ENCODE assay signal across 35 cellular contexts in the genomic region with DNA sequence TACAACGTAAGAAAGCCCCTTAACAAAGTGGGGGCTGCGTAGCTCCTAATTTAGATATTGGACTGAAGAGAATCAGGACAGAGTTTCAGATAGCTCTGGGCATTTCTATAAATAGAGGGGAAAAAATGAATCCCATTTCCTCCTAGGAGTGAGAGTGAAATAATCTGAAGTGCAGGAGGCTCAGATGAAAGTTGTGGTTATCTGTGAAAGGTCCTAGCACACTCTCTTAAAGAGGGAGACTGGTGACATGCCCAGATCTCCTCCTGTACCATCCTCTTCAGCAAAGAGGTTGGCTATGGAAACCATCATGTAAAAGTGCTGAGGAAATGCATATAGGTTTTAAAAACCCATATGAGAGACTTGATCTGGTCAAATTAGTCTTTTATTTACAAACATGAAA.
"Had no signal": no experiment of that assay in that cellular context is flagged by ENCODE, and none has a peak within 500 bp of the region (broad histone marks: within the 10 kb centered on the region; RNA-seq: fewer than 3 reads in every experiment).

No MANE protein-coding gene starts in this region.

- H3K4me3 Mint-ChIP-seq: activated CD4-positive, alpha-beta memory T cell treated with anti-CD3 and anti-CD28 coated beads for 36 hours; activated CD4-positive, alpha-beta T cell treated with anti-CD3 and anti-CD28 coated beads for 36 hours; activated CD4-positive, alpha-beta T cell treated with anti-CD3 and anti-CD28 coated beads, Interleukin-2, amount 10 ng/mL, durations not matched to agents 24 days and 14 days; activated CD8-positive, alpha-beta memory T cell treated with anti-CD3 and anti-CD28 coated beads, Interleukin-2, amount 10 ng/mL, durations not matched to agents 7 days and 5 days; activated CD8-positive, alpha-beta T cell treated with anti-CD3 and anti-CD28 coated beads, Interleukin-2, amount 10 ng/mL, durations not matched to agents 7 days and 5 days; activated naive CD4-positive, alpha-beta T cell treated with anti-CD3 and anti-CD28 coated beads for 36 hours; activated naive CD4-positive, alpha-beta T cell treated with anti-CD3 and anti-CD28 coated beads, Interleukin-2, amount 50 U/mL, for 24 hours; activated naive CD8-positive, alpha-beta T cell treated with anti-CD3 and anti-CD28 coated beads for 36 hours; activated naive CD8-positive, alpha-beta T cell treated with anti-CD3 and anti-CD28 coated beads, Interleukin-2, amount 50 U/mL, for 24 hours; activated T-helper 1 cell treated with anti-CD3 and anti-CD28 coated beads, Interleukin-12 subunit alpha, Interleukin-12 subunit beta, Interleukin-2, Interleukin-4 antibody, amounts not matched to agents 30 ng/mL and 10 ng/mL and 1 ng/mL, durations not matched to agents 14 hours and 24 hours and 36 hours; endodermal cell; T-helper 17 cell; T-helper 2 cell treated with Interferon-gamma antibody and Interleukin-4, amounts not matched to agents 5 μg/mL and 100 μg/mL, for 36 hours had no signal

- H3K4me1 Mint-ChIP-seq: activated CD4-positive, alpha-beta T cell treated with anti-CD3 and anti-CD28 coated beads for 36 hours; activated CD4-positive, alpha-beta T cell treated with anti-CD3 and anti-CD28 coated beads, Interleukin-2, amount 10 ng/mL, durations not matched to agents 24 days and 14 days; activated CD8-positive, alpha-beta memory T cell treated with anti-CD3 and anti-CD28 coated beads, Interleukin-2, amount 10 ng/mL, durations not matched to agents 7 days and 5 days; activated naive CD4-positive, alpha-beta T cell treated with anti-CD3 and anti-CD28 coated beads, Interleukin-2, amount 50 U/mL, for 24 hours; activated naive CD8-positive, alpha-beta T cell treated with anti-CD3 and anti-CD28 coated beads for 36 hours; activated naive CD8-positive, alpha-beta T cell treated with anti-CD3 and anti-CD28 coated beads, Interleukin-2, amount 50 U/mL, for 24 hours; T-helper 17 cell had no signal

- H3K9me3 ChIP-seq: adrenal gland, body of pancreas, colonic mucosa, gastrocnemius medialis, heart left ventricle had no signal

- H3K27me3 Mint-ChIP-seq: activated CD4-positive, alpha-beta memory T cell treated with anti-CD3 and anti-CD28 coated beads for 36 hours; activated CD4-positive, alpha-beta T cell treated with anti-CD3 and anti-CD28 coated beads, Interleukin-2, amount 10 ng/mL, durations not matched to agents 24 days and 14 days; activated CD8-positive, alpha-beta memory T cell treated with anti-CD3 and anti-CD28 coated beads, Interleukin-2, amount 10 ng/mL, durations not matched to agents 7 days and 5 days; activated naive CD4-positive, alpha-beta T cell treated with anti-CD3 and anti-CD28 coated beads, Interleukin-2, amount 50 U/mL, for 24 hours; activated naive CD8-positive, alpha-beta T cell treated with anti-CD3 and anti-CD28 coated beads for 36 hours; activated naive CD8-positive, alpha-beta T cell treated with anti-CD3 and anti-CD28 coated beads, Interleukin-2, amount 50 U/mL, for 24 hours; T-helper 17 cell had no signal

- ATAC-seq: activated CD4-positive, alpha-beta T cell treated with anti-CD3 and anti-CD28 coated beads for 36 hours; activated CD8-positive, alpha-beta memory T cell treated with anti-CD3 and anti-CD28 coated beads, Interleukin-2, amount 10 ng/mL, durations not matched to agents 7 days and 5 days; activated CD8-positive, alpha-beta T cell treated with anti-CD3 and anti-CD28 coated beads, Interleukin-2, amount 10 ng/mL, durations not matched to agents 7 days and 5 days; activated naive CD8-positive, alpha-beta T cell treated with anti-CD3 and anti-CD28 coated beads, Interleukin-2, amount 50 U/mL, for 24 hours; body of pancreas; esophagus mucosa; gastrocnemius medialis; heart left ventricle; T-helper 17 cell had no signal

- H3K36me3 ChIP-seq: adrenal gland, colonic mucosa, gastrocnemius medialis, heart left ventricle had no signal

- DNase-seq: activated CD4-positive, alpha-beta memory T cell treated with anti-CD3 and anti-CD28 coated beads for 36 hours; activated CD4-positive, alpha-beta T cell treated with anti-CD3 and anti-CD28 coated beads for 36 hours; activated CD4-positive, alpha-beta T cell treated with anti-CD3 and anti-CD28 coated beads, Interleukin-2, amount 10 ng/mL, durations not matched to agents 24 days and 14 days; activated CD4-positive, CD25-positive, alpha-beta regulatory T cell; activated CD4-positive, CD25-positive, alpha-beta regulatory T cell treated with anti-CD3 and anti-CD28 coated beads, Interleukin-2, amount 50 U/mL, for 72 hours; activated CD8-positive, alpha-beta memory T cell treated with anti-CD3 and anti-CD28 coated beads, Interleukin-2, amount 10 ng/mL, durations not matched to agents 7 days and 5 days; activated CD8-positive, alpha-beta memory T cell treated with anti-CD3 and anti-CD28 coated beads, Interleukin-2, amount 50 U/mL, for 4 hours; activated CD8-positive, alpha-beta T cell treated with anti-CD3 and anti-CD28 coated beads, Interleukin-2, amount 10 ng/mL, durations not matched to agents 7 days and 5 days; activated effector memory CD4-positive, alpha-beta T cell treated with anti-CD3 and anti-CD28 coated beads, Interleukin-2, amount 50 U/mL, for 16 hours; activated naive CD4-positive, alpha-beta T cell treated with anti-CD3 and anti-CD28 coated beads for 36 hours; activated naive CD8-positive, alpha-beta T cell treated with anti-CD3 and anti-CD28 coated beads for 36 hours; activated naive CD8-positive, alpha-beta T cell treated with anti-CD3 and anti-CD28 coated beads, Interleukin-2, amount 50 U/mL, for 24 hours; activated T-cell treated with anti-CD3 and anti-CD28 coated beads, Interleukin-2, amount 50 U/mL, for 1 hour; activated T-cell treated with anti-CD3 and anti-CD28 coated beads, Interleukin-2, amount 50 U/mL, for 48 hours; adrenal gland; amygdala; aorta; body of pancreas; central memory CD4-positive, alpha-beta T cell; cerebellar nuclear complex; colonic mucosa; effector memory CD4-positive, alpha-beta T cell; endodermal cell; foreskin fibroblast; gastrocnemius medialis; glutamatergic neuron; heart left ventricle; T-helper 1 cell; T-helper 17 cell; T1000 had no signal

- H3K4me3 ChIP-seq: adrenal gland, body of pancreas, colonic mucosa, gastrocnemius medialis, heart left ventricle had no signal

- H3K9me3 Mint-ChIP-seq: activated CD4-positive, alpha-beta memory T cell treated with anti-CD3 and anti-CD28 coated beads for 36 hours; activated CD4-positive, alpha-beta T cell treated with anti-CD3 and anti-CD28 coated beads, Interleukin-2, amount 10 ng/mL, durations not matched to agents 24 days and 14 days; activated naive CD4-positive, alpha-beta T cell treated with anti-CD3 and anti-CD28 coated beads for 36 hours; activated naive CD4-positive, alpha-beta T cell treated with anti-CD3 and anti-CD28 coated beads, Interleukin-2, amount 50 U/mL, for 24 hours; activated naive CD8-positive, alpha-beta T cell treated with anti-CD3 and anti-CD28 coated beads, Interleukin-2, amount 50 U/mL, for 24 hours; activated T-helper 1 cell treated with anti-CD3 and anti-CD28 coated beads, Interleukin-12 subunit alpha, Interleukin-12 subunit beta, Interleukin-2, Interleukin-4 antibody, amounts not matched to agents 30 ng/mL and 10 ng/mL and 1 ng/mL, durations not matched to agents 14 hours and 24 hours and 36 hours; activated T-helper 2 cell treated with anti-CD3 and anti-CD28 coated beads, Interferon-gamma antibody, Interleukin-2, Interleukin-4, amounts not matched to agents 10 μg/mL and 5 μg/mL and 100 μg/mL, durations not matched to agents 14 hours and 24 hours and 36 hours; endodermal cell; T-helper 2 cell treated with Interferon-gamma antibody and Interleukin-4, amounts not matched to agents 5 μg/mL and 100 μg/mL, for 36 hours had no signal

- H3K27me3 ChIP-seq: adrenal gland, body of pancreas, colonic mucosa, gastrocnemius medialis, heart left ventricle had no signal

- H3K27ac Mint-ChIP-seq: activated CD4-positive, alpha-beta memory T cell treated with anti-CD3 and anti-CD28 coated beads for 36 hours; activated CD4-positive, alpha-beta T cell treated with anti-CD3 and anti-CD28 coated beads for 36 hours; activated CD4-positive, alpha-beta T cell treated with anti-CD3 and anti-CD28 coated beads, Interleukin-2, amount 10 ng/mL, durations not matched to agents 24 days and 14 days; activated CD8-positive, alpha-beta memory T cell treated with anti-CD3 and anti-CD28 coated beads, Interleukin-2, amount 10 ng/mL, durations not matched to agents 7 days and 5 days; activated CD8-positive, alpha-beta T cell treated with anti-CD3 and anti-CD28 coated beads, Interleukin-2, amount 10 ng/mL, durations not matched to agents 7 days and 5 days; activated naive CD4-positive, alpha-beta T cell treated with anti-CD3 and anti-CD28 coated beads for 36 hours; activated naive CD4-positive, alpha-beta T cell treated with anti-CD3 and anti-CD28 coated beads, Interleukin-2, amount 50 U/mL, for 24 hours; activated naive CD8-positive, alpha-beta T cell treated with anti-CD3 and anti-CD28 coated beads for 36 hours; activated naive CD8-positive, alpha-beta T cell treated with anti-CD3 and anti-CD28 coated beads, Interleukin-2, amount 50 U/mL, for 24 hours; activated T-helper 1 cell treated with anti-CD3 and anti-CD28 coated beads, Interleukin-12 subunit alpha, Interleukin-12 subunit beta, Interleukin-2, Interleukin-4 antibody, amounts not matched to agents 30 ng/mL and 10 ng/mL and 1 ng/mL, durations not matched to agents 14 hours and 24 hours and 36 hours; activated T-helper 2 cell treated with anti-CD3 and anti-CD28 coated beads, Interferon-gamma antibody, Interleukin-2, Interleukin-4, amounts not matched to agents 10 μg/mL and 5 μg/mL and 100 μg/mL, durations not matched to agents 14 hours and 24 hours and 36 hours; endodermal cell; T-helper 17 cell; T-helper 2 cell treated with Interferon-gamma antibody and Interleukin-4, amounts not matched to agents 5 μg/mL and 100 μg/mL, for 36 hours had no signal

- H3K27ac ChIP-seq: adrenal gland, body of pancreas, colonic mucosa, gastrocnemius medialis, heart left ventricle had no signal

- H3K4me1 ChIP-seq: adrenal gland, colonic mucosa, heart left ventricle had no signal

- H3K36me3 Mint-ChIP-seq: activated CD4-positive, alpha-beta memory T cell treated with anti-CD3 and anti-CD28 coated beads for 36 hours; activated CD8-positive, alpha-beta memory T cell treated with anti-CD3 and anti-CD28 coated beads, Interleukin-2, amount 10 ng/mL, durations not matched to agents 7 days and 5 days; activated naive CD4-positive, alpha-beta T cell treated with anti-CD3 and anti-CD28 coated beads, Interleukin-2, amount 50 U/mL, for 24 hours; activated naive CD8-positive, alpha-beta T cell treated with anti-CD3 and anti-CD28 coated beads for 36 hours had no signal
